In genomic region chr7:16579216-16579615, GRCh38 we compare ENCODE assay signal across 21 cellular contexts. TPM values are rescaled to one million over a fixed set of nuclear protein-coding genes. Genes with fewer than 3 reads are reported as not detected.
"Had no signal": no experiment of that assay in that cellular context is flagged by ENCODE, and none has a peak within 500 bp of the region (broad histone marks: within the 10 kb centered on the region; RNA-seq: fewer than 3 reads in every experiment).

No MANE protein-coding gene starts in this region.

- H3K4me3 ChIP-seq: gastrocnemius medialis, heart left ventricle, prostate gland, right atrium auricular region, skin epidermis, tibial artery had no signal

- H3K36me3 ChIP-seq: gastrocnemius medialis, heart left ventricle, prostate gland, right atrium auricular region, tibial artery, WERI-Rb-1 had no signal

- H3K27ac ChIP-seq: gastrocnemius medialis, heart left ventricle, prostate gland, right atrium auricular region, skin epidermis, tibial artery, WERI-Rb-1 had no signal

- H3K27me3 ChIP-seq: gastrocnemius medialis, heart left ventricle, right atrium auricular region, tibial artery had no signal

- H3K4me1 ChIP-seq: gastrocnemius medialis, prostate gland, tibial artery had no signal

- DNase-seq: activated CD4-positive, alpha-beta T cell treated with anti-CD3 and anti-CD28 coated beads, Interleukin-2, amount 50 U/mL, for 48 hours; activated naive CD4-positive, alpha-beta T cell; activated naive CD8-positive, alpha-beta T cell treated with anti-CD3 and anti-CD28 coated beads for 36 hours; activated T-cell treated with anti-CD3 and anti-CD28 coated beads for 4 hours; amniotic stem cell; effector CD4-positive, alpha-beta T cell; gastrocnemius medialis; heart left ventricle; kidney; occipital lobe; stimulated activated naive CD8-positive, alpha-beta T cell treated with anti-CD3 and anti-CD28 coated beads, Interleukin-15, Interleukin-2, amounts not matched to agents 100 U/mL and 50 U/mL, for 24 hours; substantia nigra; tibial artery; WERI-Rb-1 had no signal

- ATAC-seq: gastrocnemius medialis; heart left ventricle; left lobe of liver; stimulated activated naive CD8-positive, alpha-beta T cell treated with anti-CD3 and anti-CD28 coated beads, Interleukin-15, Interleukin-2, amounts not matched to agents 100 U/mL and 50 U/mL, for 24 hours had no signal

- H3K9me3 ChIP-seq: gastrocnemius medialis, heart left ventricle, prostate gland, right atrium auricular region, tibial artery had no signal

RNA-seq across cellular contexts. Expression of gene LRRC72, which starts 52.6 kb away (rescaled TPM):
- total RNA-seq: activated naive CD8-positive, alpha-beta T cell treated with anti-CD3 and anti-CD28 coated beads for 36 hours; cerebellum; gastrocnemius medialis; heart left ventricle; kidney; left lobe of liver; lung microvascular endothelial cell; mesothelial cell of epicardium; occipital lobe; prostate gland; right atrium auricular region had no signal
